In the genomic region with DNA sequence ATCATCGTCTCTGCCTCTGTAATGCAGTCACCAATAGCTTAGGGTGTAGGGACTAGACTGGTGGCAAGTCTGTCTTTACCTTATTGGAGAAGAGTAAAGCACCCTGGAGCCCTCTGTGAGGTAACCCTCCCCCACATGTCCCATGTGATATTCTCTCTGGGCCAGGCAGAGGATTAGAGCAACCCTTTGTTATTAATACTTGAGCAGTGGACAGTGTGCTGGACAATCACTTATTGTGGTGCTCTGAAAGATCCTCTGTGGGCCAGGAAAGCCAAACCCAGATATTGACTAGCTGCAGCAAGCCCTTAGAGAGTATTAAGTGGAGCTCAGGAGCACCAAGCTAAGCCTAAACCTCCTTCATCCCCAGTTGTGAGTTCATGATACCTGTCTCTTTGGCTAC, we compare ENCODE assay signal across 19 cellular contexts.
DNase-seq lines count a peak whose midpoint lies in the region; TF ChIP-seq lines count a peak whose summit lies in the region.
"Had no signal": no experiment of that assay in that cellular context is flagged by ENCODE, and none has a peak within 500 bp of the region (broad histone marks: within the 10 kb centered on the region; RNA-seq: fewer than 3 reads in every experiment).

No MANE protein-coding gene starts in this region.

- H3K36me3 Mint-ChIP-seq in activated CD4-positive, alpha-beta memory T cell treated with anti-CD3 and anti-CD28 coated beads for 36 hours, result no peaks in the 10 kb centered on the region
- H3K36me3 Mint-ChIP-seq: CD8-positive, alpha-beta memory T cell had no signal

- DNase-seq in Ammon's horn (ENCODE audit: low spot score) (peak; percentile 85), SK-MEL-5 (ENCODE audit: low read depth, low spot score) (peak; percentile 63), globus pallidus (ENCODE audit: low spot score) (peak; percentile 90), pons (ENCODE audit: low spot score) (peak; percentile 94), NOMO-1 treated with DMSO at 0.1 percent for 48 hours (lab: John Stamatoyannopoulos, UW; ENCODE audit: unreplicated experiment) (no peak), germinal center (ENCODE audit: low spot score) (no peak), lower leg skin (ENCODE audit: low spot score in 2 of 2) (no peak)
- DNase-seq in activated CD4-positive, alpha-beta memory T cell treated with anti-CD3 and anti-CD28 coated beads for 36 hours, result no peak
- DNase-seq: activated CD4-positive, alpha-beta T cell treated with anti-CD3 and anti-CD28 coated beads, Interleukin-2, amount 50 U/mL, for 1 hour; activated naive CD4-positive, alpha-beta T cell treated with anti-CD3 and anti-CD28 coated beads for 36 hours; CD8-positive, alpha-beta memory T cell; KG1; NCI-H2107; NCI-H526 treated with DMSO at 0.1 percent for 48 hours; stimulated activated naive CD4-positive, alpha-beta T cell had no signal

- TF ChIP-seq POLR2A in lower leg skin (IDR thresholded peaks at IDR 0.05), result no peak

- H3K27me3 Mint-ChIP-seq in activated CD4-positive, alpha-beta memory T cell treated with anti-CD3 and anti-CD28 coated beads for 36 hours, result no peaks in the 10 kb centered on the region
- H3K27me3 Mint-ChIP-seq: dendritic cell treated with granulocyte-macrophage colony-stimulating factor and Interleukin-4, amounts not matched to agents 40 ng/mL and 50 ng/mL, for 4 days had no signal

- H3K27ac Mint-ChIP-seq in activated CD4-positive, alpha-beta memory T cell treated with anti-CD3 and anti-CD28 coated beads for 36 hours, result no peak overlapping the region
- H3K27ac Mint-ChIP-seq: activated naive CD4-positive, alpha-beta T cell treated with anti-CD3 and anti-CD28 coated beads for 36 hours; CD8-positive, alpha-beta memory T cell; dendritic cell treated with granulocyte-macrophage colony-stimulating factor and Interleukin-4, amounts not matched to agents 40 ng/mL and 50 ng/mL, for 4 days had no signal

- H3K4me1 Mint-ChIP-seq in activated CD4-positive, alpha-beta memory T cell treated with anti-CD3 and anti-CD28 coated beads for 36 hours (ENCODE audit: low read depth), result no peaks in the 10 kb centered on the region
- H3K4me1 Mint-ChIP-seq: CD8-positive, alpha-beta memory T cell had no signal

- H3K4me3 Mint-ChIP-seq in activated CD4-positive, alpha-beta memory T cell treated with anti-CD3 and anti-CD28 coated beads for 36 hours, result no peak overlapping the region
- H3K4me3 Mint-ChIP-seq: activated naive CD4-positive, alpha-beta T cell treated with anti-CD3 and anti-CD28 coated beads for 36 hours; CD8-positive, alpha-beta memory T cell; dendritic cell treated with granulocyte-macrophage colony-stimulating factor and Interleukin-4, amounts not matched to agents 40 ng/mL and 50 ng/mL, for 4 days; nephron had no signal

- in situ Hi-C loops in SK-MEL-5 (cut with HindIII; ENCODE audit: low pct_unique_long_range_greater_than_20kb, low sequenced_read_pairs), result no loop called here

- H3K9me3 Mint-ChIP-seq in activated CD4-positive, alpha-beta memory T cell treated with anti-CD3 and anti-CD28 coated beads for 36 hours, result no peaks in the 10 kb centered on the region
- H3K9me3 Mint-ChIP-seq: activated naive CD4-positive, alpha-beta T cell treated with anti-CD3 and anti-CD28 coated beads for 36 hours; CD8-positive, alpha-beta memory T cell; dendritic cell treated with granulocyte-macrophage colony-stimulating factor and Interleukin-4, amounts not matched to agents 40 ng/mL and 50 ng/mL, for 4 days; nephron had no signal

- WGBS in lower leg skin, 2 donors, result 88 to 95% methylated on average over 1 of the region's 1 CpG

- intact Hi-C loops in lower leg skin (cut with DNase I; ENCODE audit: low total_unique reads), result no loop called here
- intact Hi-C loops in activated CD4-positive, alpha-beta memory T cell treated with anti-CD3 and anti-CD28 coated beads for 36 hours (cut with micrococcal nuclease), result no loop called here

- CTCF ChIA-PET in activated CD4-positive, alpha-beta memory T cell treated with anti-CD3 and anti-CD28 coated beads for 36 hours (lab: Charles Lee), result no interaction called here

- no peak overlapping the region for H3K4me3 ChIP-seq in lower leg skin (ENCODE audit: low read depth, poor library complexity, severe bottlenecking)
- H3K4me3 ChIP-seq: gastroesophageal sphincter, vagina had no signal

- TF ChIP-seq CTCF in lower leg skin (IDR thresholded peaks at IDR 0.05), result no peak

- POLR2A ChIA-PET in activated CD4-positive, alpha-beta memory T cell treated with anti-CD3 and anti-CD28 coated beads for 36 hours (lab: Charles Lee), result no interaction called here

Comparison
In these comparisons a context has a peak if more than half of its experiments do, and no peak if none do; other contexts are left out.
1. DNase-seq: peak in Ammon's horn (single experiment), SK-MEL-5 (single experiment), globus pallidus (single experiment) and pons (single experiment); none in NOMO-1 treated with DMSO at 0.1 percent for 48 hours (single experiment), germinal center (single experiment), lower leg skin (0 of 2) and activated CD4-positive, alpha-beta memory T cell treated with anti-CD3 and anti-CD28 coated beads for 36 hours (single experiment).